In the genomic region with DNA sequence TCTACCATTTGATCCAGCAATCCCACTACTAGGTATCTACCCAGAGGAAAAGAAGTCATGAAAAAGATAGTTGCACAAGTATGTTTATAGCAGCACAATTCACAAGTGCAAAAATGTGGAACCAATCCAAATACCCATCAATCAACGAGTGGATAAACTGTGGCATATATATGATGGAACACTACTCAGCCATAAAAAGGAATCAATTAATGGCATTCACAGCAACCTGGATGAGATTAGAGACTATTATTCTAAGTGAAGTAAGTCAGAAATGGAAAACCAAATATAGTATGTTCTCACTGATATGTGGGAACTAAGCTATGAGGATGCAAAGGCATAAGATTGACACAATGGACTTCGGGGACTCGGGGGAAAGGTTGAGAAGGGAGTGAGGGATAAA, we compare ENCODE assay signal across 15 cellular contexts. TPM values are rescaled to one million over a fixed set of nuclear protein-coding genes. Genes with fewer than 3 reads are reported as not detected.
DNase-seq lines count a peak whose midpoint lies in the region; TF ChIP-seq lines count a peak whose summit lies in the region.
"Not testable (repeated sequence)": the region's sequence is repeated elsewhere in the genome, so short reads cannot be mapped to it uniquely, and the experiment has no call there.
"Had no signal": no experiment of that assay in that cellular context is flagged by ENCODE, and none has a peak within 500 bp of the region (broad histone marks: within the 10 kb centered on the region; RNA-seq: fewer than 3 reads in every experiment).

No MANE protein-coding gene starts in this region.

- not testable (repeated sequence) for H3K36me3 ChIP-seq in A673 (ENCODE audit: insufficient read depth, low read length, poor library complexity, severe bottlenecking); HAP-1 (replicated peaks); ascending aorta; iPS-15b (ENCODE audit: control insufficient read depth, insufficient read depth, low read length); neural cell (ENCODE audit: insufficient read depth, low read length); skeletal muscle satellite cell (ENCODE audit: insufficient read depth, low read length)

- H3K4me3 Mint-ChIP-seq in endothelial cell (ENCODE audit: unreplicated experiment) = peak overlapping the region; percentile 99

- in situ Hi-C loops in HAP-1 (cut with MboI; ENCODE audit: low sequenced_read_pairs) = not testable (repeated sequence)

- CTCF ChIA-PET in A673 (lab: Charles Lee) = not testable (repeated sequence)

- not testable (repeated sequence) for TF ChIP-seq POLR2A in NB4 (IDR thresholded peaks at IDR 0.05; ENCODE audit: extremely low read depth, insufficient read length)

- POLR2A ChIA-PET in A673 (lab: Charles Lee; ENCODE audit: low non-redundant PET) = not testable (repeated sequence)

- H3K4me3 ChIP-seq in A673 (ENCODE audit: low read depth, low read length, poor library complexity, severe bottlenecking) (peak overlapping the region; percentile 74), HAP-1 (peak overlapping the region; percentile 87), NB4 (ENCODE audit: low read depth, low read length) (peak overlapping the region; percentile 89), ascending aorta (peak overlapping the region in 1 of 2 donors; percentile 89), iPS-15b (ENCODE audit: low read depth, low read length) (peak overlapping the region; percentile 88), neural cell (ENCODE audit: low read length) (peak overlapping the region; percentile 95), skeletal muscle satellite cell (ENCODE audit: low read length) (peak overlapping the region; percentile 99)

- not testable (repeated sequence) for H3K9me2 ChIP-seq in neural cell (ENCODE audit: insufficient read depth, low read length)

- not testable (repeated sequence) for H3K27me3 Mint-ChIP-seq in endothelial cell (ENCODE audit: unreplicated experiment)

- H3K4me2 ChIP-seq in neural cell (ENCODE audit: low read length) = not testable (repeated sequence)
- peak overlapping the region; percentile 92 for H3K4me2 ChIP-seq in skeletal muscle satellite cell (ENCODE audit: low read length)

- not testable (repeated sequence) for TF ChIP-seq RAD21 in neural cell (conservative IDR thresholded peaks at IDR 0.05)

- H2AFZ ChIP-seq in neural cell (ENCODE audit: low read depth, low read length) = not testable (repeated sequence)

- H3F3A ChIP-seq in neural cell (ENCODE audit: insufficient read depth, low read length, poor library complexity, severe bottlenecking) = not testable (repeated sequence)

- not testable (repeated sequence) for TF ChIP-seq EP300 in neural cell (conservative IDR thresholded peaks at IDR 0.05; ENCODE audit: poor library complexity, severe bottlenecking)

- H3K4me1 Mint-ChIP-seq in endothelial cell (ENCODE audit: unreplicated experiment) = not testable (repeated sequence)

- not testable (repeated sequence) for H3K27ac Mint-ChIP-seq in endothelial cell (ENCODE audit: unreplicated experiment)

- not testable (repeated sequence) for H3K27me3 ChIP-seq in A673 (replicated peaks; ENCODE audit: insufficient read depth, low read depth, low read length, poor library complexity); HAP-1 (ENCODE audit: low read depth); ascending aorta; iPS-15b (ENCODE audit: control insufficient read depth, insufficient read depth, low read length); neural cell (ENCODE audit: insufficient read depth, low read depth, low read length); skeletal muscle satellite cell (ENCODE audit: control insufficient read depth, insufficient read depth, low read length)

- TF ChIP-seq CTCF in A673 (conservative IDR thresholded peaks at IDR 0.05; ENCODE audit: low read depth, low read length); NB4 (IDR thresholded peaks at IDR 0.05; ENCODE audit: low read depth, low read length); ascending aorta (IDR thresholded peaks at IDR 0.05); endothelial cell (IDR thresholded peaks at IDR 0.05; ENCODE audit: unreplicated experiment); neural cell (IDR thresholded peaks at IDR 0.05; ENCODE audit: poor library complexity, severe bottlenecking): not testable (repeated sequence)

- not testable (repeated sequence) for BruUV-seq in A673 (replicated peaks; lab: Mats Ljungman, UMichigan)

- H3K79me2 ChIP-seq in neural cell (replicated peaks; ENCODE audit: insufficient read depth, low read length) = not testable (repeated sequence)

- DNase-seq in A673 (ENCODE audit: low spot score); HAP-1 (ENCODE audit: low spot score in 2 of 2); NB4 (ENCODE audit: low read depth); ascending aorta (ENCODE audit: low spot score in 2 of 2); endothelial cell (ENCODE audit: low spot score): not testable (repeated sequence)

- not testable (repeated sequence) for H3K9ac ChIP-seq in iPS-15b (ENCODE audit: low read depth, low read length); neural cell (ENCODE audit: low read length); skeletal muscle satellite cell (ENCODE audit: low read depth, low read length)

- not testable (repeated sequence) for H3K27ac ChIP-seq in A673 (ENCODE audit: low read depth, low read length, poor library complexity, severe bottlenecking); neural cell (ENCODE audit: low read length)
- H3K27ac ChIP-seq in ascending aorta = peak overlapping the region; percentile 81 to 94

- intact Hi-C loops in A673 (cut with micrococcal nuclease; ENCODE audit: unreplicated experiment) = not testable (repeated sequence)
- intact Hi-C loops in ascending aorta (cut with DNase I) = loop anchor here (2.0 to 10.0 kb wide), 6 partner anchors 375 to 1925 kb away; a partner anchor contains a TSS

- not testable (repeated sequence) for H4K20me1 ChIP-seq in neural cell (ENCODE audit: insufficient read depth)

- H3K36me3 Mint-ChIP-seq in endothelial cell (ENCODE audit: low read depth, unreplicated experiment) = not testable (repeated sequence)

- not testable (repeated sequence) for H3K9me3 ChIP-seq in A673 (ENCODE audit: low read depth, low read length, poor library complexity, severe bottlenecking); HAP-1; ascending aorta; iPS-15b (ENCODE audit: control insufficient read depth, insufficient read depth, low read length); neural cell (ENCODE audit: low read length); skeletal muscle satellite cell (replicated peaks; ENCODE audit: low read length)

- H3K4me1 ChIP-seq in A673 (ENCODE audit: insufficient read depth, low read length, poor library complexity, severe bottlenecking); HAP-1; ascending aorta; iPS-15b (ENCODE audit: control insufficient read depth, insufficient read depth, low read length); skeletal muscle satellite cell (ENCODE audit: control insufficient read depth, insufficient read depth, low read length): not testable (repeated sequence)

- not testable (repeated sequence) for H3K9me3 Mint-ChIP-seq in endothelial cell (ENCODE audit: unreplicated experiment)

RNA-seq across cellular contexts. Expression of a gene that starts 1.3 kb away (rescaled TPM):
- total RNA-seq in A673 (2021) (10.1 and 12.9 TPM in 2 replicates), ascending aorta (26.0 TPM), endothelial cell (ENCODE audit: unreplicated experiment) (23.7 TPM)
- 31.1 and 35.3 TPM in 2 replicates for polyA plus RNA-seq in neural cell
- 56.5 and 60.1 TPM in 2 replicates for polyA minus RNA-seq in neural cell
- total RNA-seq in skeletal muscle satellite cell (2012; rRNA removed) = 50.0 and 60.3 TPM in 2 replicates
- total RNA-seq: activated CD4-positive, alpha-beta memory T cell treated with anti-CD3 and anti-CD28 coated beads, Interleukin-2, amount 10 ng/mL, durations not matched to agents 7 days and 5 days had no signal

RNA-seq across cellular contexts. Expression of a gene that starts 38.0 kb away (rescaled TPM):
- total RNA-seq in A673 (2021) (not detected in 2 replicates), ascending aorta (3.0 TPM), endothelial cell (ENCODE audit: unreplicated experiment) (1.9 TPM)
- polyA plus RNA-seq in neural cell = 10.9 and 12.3 TPM in 2 replicates
- polyA minus RNA-seq in neural cell = 27.8 and 31.4 TPM in 2 replicates
- total RNA-seq in skeletal muscle satellite cell (2012; rRNA removed) = under 0.01 and 0.22 TPM in 2 replicates
- total RNA-seq: activated CD4-positive, alpha-beta memory T cell treated with anti-CD3 and anti-CD28 coated beads, Interleukin-2, amount 10 ng/mL, durations not matched to agents 7 days and 5 days; activated naive CD4-positive, alpha-beta T cell treated with anti-CD3 and anti-CD28 coated beads, Interleukin-2, amount 50 U/mL, for 72 hours; activated T-helper 2 cell treated with anti-CD3 and anti-CD28 coated beads, Interferon-gamma antibody, Interleukin-2, Interleukin-4, amounts not matched to agents 10 μg/mL and 5 μg/mL and 100 μg/mL, durations not matched to agents 14 hours and 24 hours and 36 hours; HT-29; LHCN-M2; right lobe of liver; T-helper 1 cell treated with Interleukin-12 subunit alpha and Interleukin-12 subunit beta and Interleukin-4 antibody, amounts not matched to agents 30 ng/mL and 1 ng/mL, for 36 hours had no signal
